Comparison of ENCODE assay signal across 23 cellular contexts in the genomic region with DNA sequence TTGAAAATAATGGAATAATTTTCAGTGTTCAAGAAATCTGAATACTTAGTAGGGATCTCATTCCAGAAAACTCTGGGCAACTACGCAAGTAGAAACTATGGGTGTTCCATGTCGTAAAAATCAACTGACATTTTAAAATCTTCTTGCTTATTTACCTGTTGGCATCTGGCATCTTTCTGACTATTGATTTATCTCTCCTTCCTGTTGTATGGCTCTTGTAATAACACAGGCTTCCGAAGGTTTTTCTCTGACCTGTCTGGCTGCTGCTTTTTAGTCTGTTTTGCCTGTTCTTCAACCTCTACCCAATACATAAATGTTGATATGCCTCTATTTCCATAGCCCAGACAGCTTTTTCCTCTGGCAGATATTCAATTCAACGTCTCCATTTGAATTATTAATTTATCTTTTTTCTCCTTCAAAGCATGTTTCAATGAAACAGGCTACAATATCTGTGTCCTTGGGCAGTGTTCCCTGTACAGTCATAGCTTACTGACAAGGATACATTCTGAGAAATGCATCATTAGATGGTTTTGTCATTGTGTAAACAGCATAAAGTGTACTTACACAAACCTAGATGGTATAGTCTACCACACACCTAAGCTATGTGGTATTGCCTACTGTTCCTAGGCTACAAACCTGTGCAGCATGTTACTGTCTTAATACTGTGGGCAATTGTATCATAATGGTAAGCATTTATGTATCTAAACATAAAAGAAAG.
"Had no signal": no experiment of that assay in that cellular context is flagged by ENCODE, and none has a peak within 500 bp of the region (broad histone marks: within the 10 kb centered on the region; RNA-seq: fewer than 3 reads in every experiment).

No MANE protein-coding gene starts in this region.

- H3K27me3 ChIP-seq: breast epithelium, heart left ventricle, right lobe of liver had no signal

- H3K27ac ChIP-seq: breast epithelium, heart left ventricle, lower lobe of right lung, psoas muscle, right lobe of liver had no signal

- H3K9me3 ChIP-seq: breast epithelium, heart left ventricle, lower lobe of right lung, psoas muscle, right lobe of liver had no signal

- H3K4me3 Mint-ChIP-seq: activated B cell treated with CpG ODN at 0.5 μM for 24 hours; activated CD4-positive, alpha-beta T cell treated with anti-CD3 and anti-CD28 coated beads, Interleukin-2, amount 10 ng/mL, durations not matched to agents 24 days and 14 days; activated CD8-positive, alpha-beta T cell treated with anti-CD3 and anti-CD28 coated beads, Interleukin-2, amount 10 ng/mL, durations not matched to agents 7 days and 5 days; activated naive CD8-positive, alpha-beta T cell treated with anti-CD3 and anti-CD28 coated beads for 36 hours; endodermal cell; immature natural killer cell; mesothelial cell of epicardium; stimulated activated naive CD8-positive, alpha-beta T cell treated with anti-CD3 and anti-CD28 coated beads, Interleukin-15, amount 100 ng/mL, for 72 hours; T-helper 17 cell; type B pancreatic cell had no signal

- H3K4me1 ChIP-seq: breast epithelium, heart left ventricle, lower lobe of right lung, psoas muscle, right lobe of liver had no signal

- H3K27me3 Mint-ChIP-seq: activated B cell treated with CpG ODN at 0.5 μM for 24 hours; activated CD4-positive, alpha-beta T cell treated with anti-CD3 and anti-CD28 coated beads, Interleukin-2, amount 10 ng/mL, durations not matched to agents 24 days and 14 days; activated naive CD8-positive, alpha-beta T cell treated with anti-CD3 and anti-CD28 coated beads for 36 hours; stimulated activated naive CD8-positive, alpha-beta T cell treated with anti-CD3 and anti-CD28 coated beads, Interleukin-15, amount 100 ng/mL, for 72 hours; T-helper 17 cell had no signal

- H3K36me3 Mint-ChIP-seq: activated naive CD8-positive, alpha-beta T cell treated with anti-CD3 and anti-CD28 coated beads for 36 hours; immature natural killer cell; mesothelial cell of epicardium; type B pancreatic cell had no signal

- H3K4me1 Mint-ChIP-seq: activated B cell treated with CpG ODN at 0.5 μM for 24 hours; activated CD4-positive, alpha-beta T cell treated with anti-CD3 and anti-CD28 coated beads, Interleukin-2, amount 10 ng/mL, durations not matched to agents 24 days and 14 days; activated naive CD8-positive, alpha-beta T cell treated with anti-CD3 and anti-CD28 coated beads for 36 hours; endodermal cell; immature natural killer cell; stimulated activated naive CD8-positive, alpha-beta T cell treated with anti-CD3 and anti-CD28 coated beads, Interleukin-15, amount 100 ng/mL, for 72 hours had no signal

- H3K4me3 ChIP-seq: breast epithelium, heart left ventricle, lower lobe of right lung, psoas muscle, right lobe of liver had no signal

- H3K9me3 Mint-ChIP-seq: activated B cell treated with CpG ODN at 0.5 μM for 24 hours; activated CD4-positive, alpha-beta T cell treated with anti-CD3 and anti-CD28 coated beads, Interleukin-2, amount 10 ng/mL, durations not matched to agents 24 days and 14 days; activated naive CD8-positive, alpha-beta T cell treated with anti-CD3 and anti-CD28 coated beads for 36 hours; endodermal cell; stimulated activated naive CD8-positive, alpha-beta T cell treated with anti-CD3 and anti-CD28 coated beads, Interleukin-15, amount 100 ng/mL, for 72 hours; type B pancreatic cell had no signal

- DNase-seq: activated B cell treated with CpG ODN at 0.5 μM for 24 hours; activated CD4-positive, alpha-beta T cell treated with anti-CD3 and anti-CD28 coated beads, Interleukin-2, amount 10 ng/mL, durations not matched to agents 24 days and 14 days; activated CD8-positive, alpha-beta memory T cell treated with anti-CD3 and anti-CD28 coated beads, Interleukin-2, amount 50 U/mL, for 4 hours; activated CD8-positive, alpha-beta T cell treated with anti-CD3 and anti-CD28 coated beads, Interleukin-2, amount 10 ng/mL, durations not matched to agents 7 days and 5 days; activated gamma-delta T cell; activated naive CD8-positive, alpha-beta T cell treated with anti-CD3 and anti-CD28 coated beads for 36 hours; activated T-cell treated with anti-CD3 and anti-CD28 coated beads, Interleukin-2, amount 50 U/mL, for 48 hours; aorta; dermis blood vessel endothelial cell; endodermal cell; foreskin melanocyte; heart left ventricle; immature natural killer cell; left cardiac atrium; lower lobe of right lung; psoas muscle; right lobe of liver; stimulated activated CD4-positive, alpha-beta T cell treated with anti-CD3 and anti-CD28 coated beads, Interleukin-1b, Interleukin-23, amount 100 ng/mL, for 48 hours; stimulated activated naive CD8-positive, alpha-beta T cell treated with anti-CD3 and anti-CD28 coated beads, Interleukin-15, amount 100 ng/mL, for 72 hours; T-helper 17 cell had no signal

- H3K27ac Mint-ChIP-seq: activated B cell treated with CpG ODN at 0.5 μM for 24 hours; activated CD4-positive, alpha-beta T cell treated with anti-CD3 and anti-CD28 coated beads, Interleukin-2, amount 10 ng/mL, durations not matched to agents 24 days and 14 days; activated CD8-positive, alpha-beta T cell treated with anti-CD3 and anti-CD28 coated beads, Interleukin-2, amount 10 ng/mL, durations not matched to agents 7 days and 5 days; activated naive CD8-positive, alpha-beta T cell treated with anti-CD3 and anti-CD28 coated beads for 36 hours; endodermal cell; immature natural killer cell; mesothelial cell of epicardium; stimulated activated naive CD8-positive, alpha-beta T cell treated with anti-CD3 and anti-CD28 coated beads, Interleukin-15, amount 100 ng/mL, for 72 hours; T-helper 17 cell; type B pancreatic cell had no signal
